ENCODE assay signal across 21 cellular contexts in the genomic region with DNA sequence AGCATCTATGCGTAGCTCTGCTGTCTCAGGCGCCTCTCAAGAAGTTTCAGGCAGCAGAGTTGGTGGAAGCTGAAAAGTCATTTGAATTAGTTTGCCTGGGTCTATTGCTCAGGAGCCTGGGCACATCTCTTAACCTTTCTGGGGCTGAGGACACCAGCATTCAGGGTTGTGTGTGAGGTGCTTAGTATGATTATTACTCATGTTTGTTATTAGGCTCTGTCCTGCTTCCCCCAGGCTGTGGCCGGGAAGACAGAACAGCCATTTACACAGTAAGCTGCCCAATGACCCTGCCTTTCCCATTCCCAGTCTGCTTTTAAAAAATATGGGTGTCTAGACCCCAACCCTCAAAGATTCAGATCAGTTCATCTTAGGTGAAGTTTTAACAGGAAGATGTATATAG. TPM values are rescaled to one million over a fixed set of nuclear protein-coding genes. Genes with fewer than 3 reads are reported as not detected.
DNase-seq lines count a peak whose midpoint lies in the region; ATAC-seq and TF ChIP-seq lines count a peak whose summit lies in the region.
"Had no signal": no experiment of that assay in that cellular context is flagged by ENCODE, and none has a peak within 500 bp of the region (broad histone marks: within the 10 kb centered on the region; RNA-seq: fewer than 3 reads in every experiment).

No MANE protein-coding gene starts in this region.

- BruUV-seq in mammary epithelial cell (replicated peaks; lab: Mats Ljungman, UMichigan): no TSS peak

- H2AFZ ChIP-seq in mammary epithelial cell (ENCODE audit: low read depth, low read length): no peak overlapping the region

- CTCF ChIA-PET in mammary epithelial cell (lab: Charles Lee; ENCODE audit: low non-redundant PET): no interaction called here

- H3K9me3 Mint-ChIP-seq in activated naive CD8-positive, alpha-beta T cell treated with anti-CD3 and anti-CD28 coated beads, Interleukin-2, amount 50 U/mL, for 24 hours: no peaks in the 10 kb centered on the region

- no peaks in the 10 kb centered on the region for H3K79me2 ChIP-seq in mammary epithelial cell (ENCODE audit: insufficient read depth, low read length)

- in situ Hi-C loops in mammary epithelial cell (cut with MboI; ENCODE audit: low sequenced_read_pairs in 2 of 2): no loop called here

- DNase-seq in dorsolateral prefrontal cortex: no peak
- no peak for DNase-seq in mammary epithelial cell
- DNase-seq in activated naive CD8-positive, alpha-beta T cell treated with anti-CD3 and anti-CD28 coated beads, Interleukin-2, amount 50 U/mL, for 24 hours: no peak
- no peak for DNase-seq in activated CD4-positive, alpha-beta T cell treated with anti-CD3 and anti-CD28 coated beads for 1 hour
- DNase-seq: BE2C, DMS53, GDM1, Karpas-422, NCI-H1105 treated with DMSO at 0.1 percent for 48 hours, NCI-H1694, NCI-H2081, NCI-H2171 treated with DMSO at 0.1 percent for 48 hours, NCI-H524 treated with DMSO at 0.1 percent for 48 hours, Peyer's patch had no signal

- ATAC-seq in HG02610 (IDR thresholded peaks at IDR 0.05; ENCODE audit: unreplicated experiment) (peak; percentile 55), HG03460 (IDR thresholded peaks at IDR 0.05; ENCODE audit: unreplicated experiment) (peak; percentile 27), SK-N-SH treated with all-trans-retinoic acid at 6 μM for 48 hours (no peak)
- ATAC-seq in activated naive CD8-positive, alpha-beta T cell treated with anti-CD3 and anti-CD28 coated beads, Interleukin-2, amount 50 U/mL, for 24 hours: no peak

- H3K4me2 ChIP-seq in mammary epithelial cell (ENCODE audit: insufficient read depth, low read depth, low read length): no peak overlapping the region

- H3K4me1 Mint-ChIP-seq in activated naive CD8-positive, alpha-beta T cell treated with anti-CD3 and anti-CD28 coated beads, Interleukin-2, amount 50 U/mL, for 24 hours: peaks cover 4% of the 10 kb centered on the region

- no peaks in the 10 kb centered on the region for H3K9me3 ChIP-seq in mammary epithelial cell (replicated peaks; ENCODE audit: insufficient read depth, low read length)
- H3K9me3 ChIP-seq: BE2C, Peyer's patch had no signal

- H3K27ac Mint-ChIP-seq in activated naive CD8-positive, alpha-beta T cell treated with anti-CD3 and anti-CD28 coated beads, Interleukin-2, amount 50 U/mL, for 24 hours: no peak overlapping the region

- H3K27me3 Mint-ChIP-seq in activated naive CD8-positive, alpha-beta T cell treated with anti-CD3 and anti-CD28 coated beads, Interleukin-2, amount 50 U/mL, for 24 hours: peaks cover 22% of the 10 kb centered on the region

- H3K9ac ChIP-seq in mammary epithelial cell (ENCODE audit: insufficient read depth, low read length): no peak overlapping the region

- H3K27me3 ChIP-seq in dorsolateral prefrontal cortex (peaks cover 0 to 3% (median 0%) of the 10 kb centered on the region in 45 donors), mammary epithelial cell (ENCODE audit: insufficient read depth, low read length) (no peaks in the 10 kb centered on the region)
- H3K27me3 ChIP-seq: Peyer's patch had no signal

- H3K36me3 Mint-ChIP-seq in activated naive CD8-positive, alpha-beta T cell treated with anti-CD3 and anti-CD28 coated beads, Interleukin-2, amount 50 U/mL, for 24 hours (ENCODE audit: low read depth): no peaks in the 10 kb centered on the region

- no peaks in the 10 kb centered on the region for H3K36me3 ChIP-seq in mammary epithelial cell (ENCODE audit: insufficient read depth, low read length)
- H3K36me3 ChIP-seq: BE2C, Peyer's patch had no signal

- H3K27ac ChIP-seq in dorsolateral prefrontal cortex: peak overlapping the region in 51 of 59 donors; percentile 4 to 99 (median 84)
- peak overlapping the region; percentile 94 for H3K27ac ChIP-seq in temporal lobe (ENCODE audit: low read depth, low read length)
- no peak overlapping the region for H3K27ac ChIP-seq in mammary epithelial cell (ENCODE audit: insufficient read depth, low read depth, low read length)
- H3K27ac ChIP-seq: Peyer's patch had no signal

- H4K20me1 ChIP-seq in mammary epithelial cell (ENCODE audit: insufficient read depth, low read length): no peaks in the 10 kb centered on the region

- H3K4me1 ChIP-seq in mammary epithelial cell (ENCODE audit: insufficient read depth, low read length): no peaks in the 10 kb centered on the region
- H3K4me1 ChIP-seq: BE2C, Peyer's patch had no signal

- no peak overlapping the region for H3K4me3 Mint-ChIP-seq in activated naive CD8-positive, alpha-beta T cell treated with anti-CD3 and anti-CD28 coated beads, Interleukin-2, amount 50 U/mL, for 24 hours

- dilution Hi-C loops in mammary epithelial cell (cut with HindIII; ENCODE audit: low sequenced_read_pairs): no loop called here

- 78% methylated on average over 3 of the region's 3 CpGs for WGBS in mammary epithelial cell (ENCODE audit: low coverage, missing lambda C conversion rate)

- TF ChIP-seq CTCF in dorsolateral prefrontal cortex (IDR thresholded peaks at IDR 0.05 in 54 of 56, conservative IDR thresholded peaks at IDR 0.05 in 2 of 56; ENCODE audit: low read depth in 1 of 56, partially characterized antibody in 56 of 56) (no peak), mammary epithelial cell (conservative IDR thresholded peaks at IDR 0.05 in 1 of 2, IDR thresholded peaks at IDR 0.05 in 1 of 2; ENCODE audit: extremely low read depth in 1 of 2, insufficient read depth in 1 of 2, low read depth in 1 of 2, low read length in 2 of 2) (no peak)

- no peak overlapping the region for H3K4me3 ChIP-seq in dorsolateral prefrontal cortex
- H3K4me3 ChIP-seq in mammary epithelial cell (replicated peaks in 1 of 3; ENCODE audit: insufficient read depth in 1 of 3, low read depth in 2 of 3, low read length in 3 of 3): no peak overlapping the region
- H3K4me3 ChIP-seq: Peyer's patch had no signal

- intact Hi-C loops in dorsolateral prefrontal cortex (cut with DNase I) (loop anchor here in 1 of 2 donors (10.0 kb wide), 2 partner anchors 545 to 905 kb away; no protein-coding TSS in a partner anchor), mammary epithelial cell (cut with micrococcal nuclease) (loop anchor here (10.0 kb wide), 2 partner anchors 545 to 915 kb away; no protein-coding TSS in a partner anchor)

TF ChIP-seq in SK-N-SH treated with all-trans-retinoic acid at 6 μM for 48 hours, 23 proteins besides CTCF, POLR2A, EP300 and RAD21 (continues in another document):
- TF ChIP-seq ZNF8 (CRISPR knock-in tag; IDR thresholded peaks at IDR 0.05) (no peak), TOX (CRISPR knock-in tag; IDR thresholded peaks at IDR 0.05; ENCODE audit: borderline replicate concordance) (no peak), ZNF70 (CRISPR knock-in tag; IDR thresholded peaks at IDR 0.05) (no peak), OSR1 (CRISPR knock-in tag; IDR thresholded peaks at IDR 0.05) (no peak), RARB (CRISPR knock-in tag; IDR thresholded peaks at IDR 0.05) (no peak), PPARA (CRISPR knock-in tag; IDR thresholded peaks at IDR 0.05; ENCODE audit: borderline replicate concordance) (no peak), TCF4 (CRISPR knock-in tag; IDR thresholded peaks at IDR 0.05; ENCODE audit: borderline replicate concordance) (no peak), ZFP3 (CRISPR knock-in tag; IDR thresholded peaks at IDR 0.05) (no peak), ARNTL (CRISPR knock-in tag; IDR thresholded peaks at IDR 0.05; ENCODE audit: borderline replicate concordance, low read depth) (no peak), GLIS3 (CRISPR knock-in tag; IDR thresholded peaks at IDR 0.05) (no peak), CREB5 (CRISPR knock-in tag; IDR thresholded peaks at IDR 0.05; ENCODE audit: low read depth) (no peak), ZC3H10 (CRISPR knock-in tag; IDR thresholded peaks at IDR 0.05) (no peak)
- TF ChIP-seq, protein P1, sequence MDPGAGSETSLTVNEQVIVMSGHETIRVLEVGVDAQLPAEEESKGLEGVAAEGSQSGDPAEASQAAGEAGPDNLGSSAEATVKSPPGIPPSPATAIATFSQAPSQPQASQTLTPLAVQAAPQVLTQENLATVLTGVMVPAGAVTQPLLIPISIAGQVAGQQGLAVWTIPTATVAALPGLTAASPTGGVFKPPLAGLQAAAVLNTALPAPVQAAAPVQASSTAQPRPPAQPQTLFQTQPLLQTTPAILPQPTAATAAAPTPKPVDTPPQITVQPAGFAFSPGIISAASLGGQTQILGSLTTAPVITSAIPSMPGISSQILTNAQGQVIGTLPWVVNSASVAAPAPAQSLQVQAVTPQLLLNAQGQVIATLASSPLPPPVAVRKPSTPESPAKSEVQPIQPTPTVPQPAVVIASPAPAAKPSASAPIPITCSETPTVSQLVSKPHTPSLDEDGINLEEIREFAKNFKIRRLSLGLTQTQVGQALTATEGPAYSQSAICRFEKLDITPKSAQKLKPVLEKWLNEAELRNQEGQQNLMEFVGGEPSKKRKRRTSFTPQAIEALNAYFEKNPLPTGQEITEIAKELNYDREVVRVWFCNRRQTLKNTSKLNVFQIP (CRISPR knock-in tag; IDR thresholded peaks at IDR 0.05; ENCODE audit: borderline replicate concordance, low read depth): no peak

RNA-seq across cellular contexts. Expression of gene CACNA1E, which starts 53.9 kb away (rescaled TPM):
- total RNA-seq in dorsolateral prefrontal cortex (100 to 1,000 TPM in 6 of 120 experiments, 10 to 100 TPM in 114; 27.1 to 108 (median 81.3) TPM), temporal lobe (62.7 TPM), mammary epithelial cell (not detected)
- polyA plus RNA-seq in mammary epithelial cell: not detected
- polyA minus RNA-seq in mammary epithelial cell: not detected
- total RNA-seq: A673, M059J, OCI-LY7 had no signal

Comparison
In these comparisons a context has a peak if more than half of its experiments do, and no peak if none do; other contexts are left out.
1. ATAC-seq: peak in HG02610 (single experiment) and HG03460 (single experiment); none in SK-N-SH treated with all-trans-retinoic acid at 6 μM for 48 hours (single experiment) and activated naive CD8-positive, alpha-beta T cell treated with anti-CD3 and anti-CD28 coated beads, Interleukin-2, amount 50 U/mL, for 24 hours (single experiment).
2. RNA of gene CACNA1E, which starts 53.9 kb away (total RNA-seq): 27.1 to 108 TPM in dorsolateral prefrontal cortex and 62.7 TPM in temporal lobe (single experiment); not detected in mammary epithelial cell; every median in the first group is over 10 times any median in the second.